ENCODE assay signal across 25 cellular contexts in the genomic region with DNA sequence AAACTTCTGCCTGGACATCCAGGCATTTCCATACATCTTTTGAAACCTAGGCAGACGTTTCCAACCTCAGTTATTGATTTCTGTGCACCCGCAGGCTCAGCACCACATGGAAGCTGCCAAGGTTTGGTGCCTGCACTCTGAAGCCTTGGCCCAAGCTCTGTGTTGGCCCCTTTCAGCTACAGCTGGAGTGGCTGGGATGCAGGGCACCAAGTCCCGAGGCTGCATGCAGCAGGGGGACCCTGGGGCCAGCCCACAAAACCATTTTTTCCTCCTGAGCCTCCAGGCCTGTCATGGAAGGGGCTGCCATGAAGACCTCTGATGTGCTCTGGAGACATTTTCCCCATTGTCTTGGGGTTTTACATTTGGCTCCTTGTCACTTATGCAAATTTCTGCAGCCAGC.
"Had no signal": no experiment of that assay in that cellular context is flagged by ENCODE, and none has a peak within 500 bp of the region (broad histone marks: within the 10 kb centered on the region; RNA-seq: fewer than 3 reads in every experiment).

No MANE protein-coding gene starts in this region.

- H3K27ac Mint-ChIP-seq: brain; mesothelial cell of epicardium; T-helper 1 cell treated with Interleukin-12 subunit alpha and Interleukin-12 subunit beta and Interleukin-4 antibody, amounts not matched to agents 30 μg/mL and 1 μg/mL, for 36 hours; WTC11 had no signal

- H3K4me3 ChIP-seq: esophagus squamous epithelium, gastrocnemius medialis, left lung, lung, pancreas, psoas muscle, right atrium auricular region, thoracic aorta, upper lobe of left lung had no signal

- H3K27ac ChIP-seq: esophagus squamous epithelium, gastrocnemius medialis, left lung, pancreas, psoas muscle, right atrium auricular region, thoracic aorta, upper lobe of left lung had no signal

- H3K27me3 Mint-ChIP-seq: activated T-cell treated with anti-CD3 and anti-CD28 coated beads, Interleukin-2, amount 50 U/mL, for 24 hours; activated T-helper 17 cell treated with anti-CD3 and anti-CD28 coated beads, Interleukin-2, amount 50 U/mL, for 72 hours; naive thymus-derived CD8-positive, alpha-beta T cell had no signal

- H3K4me1 ChIP-seq: esophagus squamous epithelium, gastrocnemius medialis, left lung, pancreas, psoas muscle, right atrium auricular region, upper lobe of left lung had no signal

- ATAC-seq: activated naive CD4-positive, alpha-beta T cell treated with anti-CD3 and anti-CD28 coated beads, Interleukin-2, amount 50 U/mL, for 72 hours; activated T-helper 17 cell treated with anti-CD3 and anti-CD28 coated beads, Interleukin-2, amount 50 U/mL, for 72 hours; gastrocnemius medialis; left lung; naive thymus-derived CD8-positive, alpha-beta T cell; pancreas; psoas muscle; WTC11 had no signal

- H3K9me3 Mint-ChIP-seq: activated T-helper 17 cell treated with anti-CD3 and anti-CD28 coated beads, Interleukin-2, amount 50 U/mL, for 72 hours had no signal

- FAIRE-seq: pancreas had no signal

- DNase-seq: activated CD8-positive, alpha-beta memory T cell treated with anti-CD3 and anti-CD28 coated beads for 24 hours; activated CD8-positive, alpha-beta memory T cell treated with anti-CD3 and anti-CD28 coated beads, Interleukin-2, amount 50 U/mL, for 4 hours; activated T-cell treated with anti-CD3 and anti-CD28 coated beads, Interleukin-2, amount 50 U/mL, for 24 hours; aorta; dermis blood vessel endothelial cell; effector CD8-positive, alpha-beta T cell; esophagus squamous epithelium; gastrocnemius medialis; head of caudate nucleus; left lung; pancreas; psoas muscle; stimulated activated CD4-positive, alpha-beta T cell treated with anti-CD3 and anti-CD28 coated beads, Interleukin-12 subunit alpha, Interleukin-12 subunit beta, amount 100 ng/mL, for 4 hours; T1000; upper lobe of left lung had no signal

- H3K4me3 Mint-ChIP-seq: activated T-cell treated with anti-CD3 and anti-CD28 coated beads, Interleukin-2, amount 50 U/mL, for 24 hours; activated T-helper 17 cell treated with anti-CD3 and anti-CD28 coated beads, Interleukin-2, amount 50 U/mL, for 72 hours; brain; mesothelial cell of epicardium; naive thymus-derived CD8-positive, alpha-beta T cell; T-helper 1 cell treated with Interleukin-12 subunit alpha and Interleukin-12 subunit beta and Interleukin-4 antibody, amounts not matched to agents 30 μg/mL and 1 μg/mL, for 36 hours; WTC11 had no signal

- H3K27me3 ChIP-seq: esophagus squamous epithelium, gastrocnemius medialis, left lung, pancreas, right atrium auricular region, upper lobe of left lung had no signal

- H3K9me3 ChIP-seq: gastrocnemius medialis, pancreas, psoas muscle, thoracic aorta had no signal

- H3K4me1 Mint-ChIP-seq: activated T-helper 17 cell treated with anti-CD3 and anti-CD28 coated beads, Interleukin-2, amount 50 U/mL, for 72 hours; brain; mesothelial cell of epicardium; WTC11 had no signal
